Comparison of ENCODE assay signal across 20 cellular contexts in genomic region chr12:26668847-26669246, GRCh38.
DNase-seq lines count a peak whose midpoint lies in the region; ATAC-seq and TF ChIP-seq lines count a peak whose summit lies in the region.
"Had no signal": no experiment of that assay in that cellular context is flagged by ENCODE, and none has a peak within 500 bp of the region (broad histone marks: within the 10 kb centered on the region; RNA-seq: fewer than 3 reads in every experiment).

No MANE protein-coding gene starts in this region.

- H3K27me3 ChIP-seq in GM23338 (ENCODE audit: insufficient read depth) (no peaks in the 10 kb centered on the region), mesenchymal stem cell (ENCODE audit: control insufficient read depth in 1 of 2, insufficient read depth in 1 of 2, low read length in 2 of 2) (no peaks in the 10 kb centered on the region), prostate gland (replicated peaks; ENCODE audit: insufficient read depth) (no peaks in the 10 kb centered on the region)
- H3K27me3 ChIP-seq: BE2C, Peyer's patch, SJCRH30 had no signal

- no peak overlapping the region for H2BK12ac ChIP-seq in mesenchymal stem cell (ENCODE audit: low read length in 2 of 2)

- H2AFZ ChIP-seq in GM23338 (no peak overlapping the region), mesenchymal stem cell (ENCODE audit: low read depth, low read length) (no peak overlapping the region)

- no peak overlapping the region for H4K8ac ChIP-seq in mesenchymal stem cell (ENCODE audit: low read length)

- no peak overlapping the region for H2BK120ac ChIP-seq in mesenchymal stem cell (ENCODE audit: low read depth, low read length)

- H2AK5ac ChIP-seq in mesenchymal stem cell (ENCODE audit: low read length, severe bottlenecking), result no peak overlapping the region

- H3K4me3 Mint-ChIP-seq in GM23338, result no peak overlapping the region
- H3K4me3 Mint-ChIP-seq: CD4-positive, CD25-positive, alpha-beta regulatory T cell had no signal

- H3K23ac ChIP-seq in mesenchymal stem cell (ENCODE audit: low read length in 2 of 2), result no peak overlapping the region

- H2BK5ac ChIP-seq in mesenchymal stem cell (ENCODE audit: low read depth, low read length, poor library complexity, severe bottlenecking), result no peak overlapping the region

- peaks cover 2% of the 10 kb centered on the region for H3K79me1 ChIP-seq in mesenchymal stem cell (replicated peaks; ENCODE audit: low read length, poor library complexity, severe bottlenecking)

- H2BK15ac ChIP-seq in mesenchymal stem cell (ENCODE audit: low read depth, poor library complexity, severe bottlenecking), result no peak overlapping the region

- H3K4me2 ChIP-seq in GM23338 (no peak overlapping the region), mesenchymal stem cell (ENCODE audit: low read length, poor library complexity, severe bottlenecking) (no peak overlapping the region)

- no peaks in the 10 kb centered on the region; the same call in 1 of the 2 replicates for H3K79me2 ChIP-seq in GM23338 (replicated peaks; ENCODE audit: insufficient read depth)

- H3F3A ChIP-seq in GM23338 (replicated peaks; ENCODE audit: low read depth), result no peaks in the 10 kb centered on the region

- H3K36me3 ChIP-seq in GM23338 (ENCODE audit: insufficient read depth) (peaks cover 17% of the 10 kb centered on the region), mesenchymal stem cell (ENCODE audit: control insufficient read depth in 1 of 2, insufficient read depth in 2 of 2, low read depth in 1 of 2, low read length in 2 of 2) (no peaks in the 10 kb centered on the region), prostate gland (no peaks in the 10 kb centered on the region)
- H3K36me3 ChIP-seq: BE2C, SJCRH30 had no signal

- no peak overlapping the region for H4K91ac ChIP-seq in mesenchymal stem cell (ENCODE audit: low read length)

- H3K9me3 ChIP-seq in mesenchymal stem cell (ENCODE audit: control insufficient read depth, low read length) (no peaks in the 10 kb centered on the region), prostate gland (no peaks in the 10 kb centered on the region)
- H3K9me3 ChIP-seq: BE2C, Peyer's patch, SJCRH30 had no signal

- peaks cover 39% of the 10 kb centered on the region for H3K4me1 Mint-ChIP-seq in GM23338

- H3K9ac ChIP-seq in mesenchymal stem cell (ENCODE audit: low read length), result no peak overlapping the region

- H3K18ac ChIP-seq in mesenchymal stem cell (ENCODE audit: low read depth in 1 of 2, low read length in 2 of 2), result no peak overlapping the region

- intact Hi-C loops in prostate gland (cut with DNase I), result no loop called here

- TF ChIP-seq CTCF in GM23338 (conservative IDR thresholded peaks at IDR 0.05; ENCODE audit: low read depth in 2 of 2), result no peak
- TF ChIP-seq CTCF in fibroblast of pulmonary artery (IDR thresholded peaks at IDR 0.05; ENCODE audit: low read length, missing control alignments), result no peak
- no peak for TF ChIP-seq CTCF in prostate gland (IDR thresholded peaks at IDR 0.05)

- ATAC-seq in GM23338, result no peak
- no peak for ATAC-seq in HG02938 (IDR thresholded peaks at IDR 0.05; ENCODE audit: unreplicated experiment)

- H3K9me2 ChIP-seq in GM23338 (ENCODE audit: insufficient read depth), result no peaks in the 10 kb centered on the region

- H3K4me1 ChIP-seq in GM23338 (ENCODE audit: insufficient read depth) (peaks cover 36% of the 10 kb centered on the region), mesenchymal stem cell (ENCODE audit: control insufficient read depth, insufficient read depth, low read depth, low read length) (no peaks in the 10 kb centered on the region), prostate gland (replicated peaks) (no peaks in the 10 kb centered on the region)
- H3K4me1 ChIP-seq: BE2C, Peyer's patch, SJCRH30 had no signal

- H3K36me3 Mint-ChIP-seq in GM23338 (ENCODE audit: low read depth), result peaks cover 52% of the 10 kb centered on the region

- no peak overlapping the region for H3K14ac ChIP-seq in mesenchymal stem cell (ENCODE audit: low read length in 2 of 2)

- H3K9me3 Mint-ChIP-seq in GM23338, result peaks cover 24% of the 10 kb centered on the region
- H3K9me3 Mint-ChIP-seq: CD4-positive, CD25-positive, alpha-beta regulatory T cell had no signal

- WGBS in mesenchymal stem cell, result 95% methylated on average over 3 of the region's 3 CpGs
- 73% methylated on average over 3 of the region's 3 CpGs for WGBS in prostate gland

- H3K27ac ChIP-seq in GM23338 (ENCODE audit: low read depth) (peak overlapping the region; percentile 80), mesenchymal stem cell (ENCODE audit: low read length, poor library complexity, severe bottlenecking) (no peak overlapping the region), prostate gland (no peak overlapping the region)
- H3K27ac ChIP-seq: Peyer's patch, SJCRH30 had no signal

- no peaks in the 10 kb centered on the region for H4K20me1 ChIP-seq in GM23338 (replicated peaks; ENCODE audit: insufficient read depth)

- H3K27ac Mint-ChIP-seq in GM23338, result no peak overlapping the region
- H3K27ac Mint-ChIP-seq: CD4-positive, CD25-positive, alpha-beta regulatory T cell had no signal

- H3K27me3 Mint-ChIP-seq in GM23338 (ENCODE audit: insufficient read depth, low read depth, poor library complexity), result peaks cover 1% of the 10 kb centered on the region
- H3K27me3 Mint-ChIP-seq: CD4-positive, CD25-positive, alpha-beta regulatory T cell had no signal

- DNase-seq in GM23338 (ENCODE audit: low spot score), result no peak
- DNase-seq in amniotic epithelial cell (ENCODE audit: low read depth), result peak; percentile 68
- DNase-seq in fibroblast of pulmonary artery (ENCODE audit: low read depth), result peak; percentile 47
- DNase-seq in mesenchymal stem cell, result peak; percentile 17
- DNase-seq in prostate gland (ENCODE audit: low spot score), result no peak
- DNase-seq in midbrain (lab: John Stamatoyannopoulos, UW), result no peak
- DNase-seq in NCI-H226, result no peak
- DNase-seq: BE2C; CD4-positive, CD25-positive, alpha-beta regulatory T cell; COR-L47; DMS79; KG1; NCI-H1105; NCI-H2029 treated with DMSO at 0.1 percent for 48 hours; NCI-H345; NCI-H524; NCI-H82; Peyer's patch; SJCRH30 had no signal

- no peak for TF ChIP-seq POLR2A in prostate gland (IDR thresholded peaks at IDR 0.05)

- no peak overlapping the region for H3K4ac ChIP-seq in mesenchymal stem cell (ENCODE audit: low read depth in 1 of 2, low read length in 2 of 2)

- H3K4me3 ChIP-seq in GM23338, result no peak overlapping the region
- H3K4me3 ChIP-seq in fibroblast of pulmonary artery (replicated peaks; ENCODE audit: low read depth, low read length), result no peak overlapping the region
- no peak overlapping the region for H3K4me3 ChIP-seq in mesenchymal stem cell (ENCODE audit: insufficient read depth in 1 of 2, low read depth in 1 of 2, low read length in 2 of 2)
- H3K4me3 ChIP-seq in prostate gland, result no peak overlapping the region
- H3K4me3 ChIP-seq: Peyer's patch, SJCRH30 had no signal

TF ChIP-seq in GM23338, 12 proteins besides CTCF, POLR2A, EP300 and RAD21 (continues in another document):
- TF ChIP-seq STAT1 (IDR thresholded peaks at IDR 0.05; ENCODE audit: unreplicated experiment), result no peak

Comparison
In these comparisons a context has a peak if more than half of its experiments do, and no peak if none do; other contexts are left out.
1. DNase-seq: peak in amniotic epithelial cell (single experiment), fibroblast of pulmonary artery (single experiment) and mesenchymal stem cell (single experiment); none in GM23338 (single experiment), prostate gland (single experiment), midbrain (single experiment) and NCI-H226 (single experiment).